Comparison of ENCODE assay signal across 23 cellular contexts in the genomic region with DNA sequence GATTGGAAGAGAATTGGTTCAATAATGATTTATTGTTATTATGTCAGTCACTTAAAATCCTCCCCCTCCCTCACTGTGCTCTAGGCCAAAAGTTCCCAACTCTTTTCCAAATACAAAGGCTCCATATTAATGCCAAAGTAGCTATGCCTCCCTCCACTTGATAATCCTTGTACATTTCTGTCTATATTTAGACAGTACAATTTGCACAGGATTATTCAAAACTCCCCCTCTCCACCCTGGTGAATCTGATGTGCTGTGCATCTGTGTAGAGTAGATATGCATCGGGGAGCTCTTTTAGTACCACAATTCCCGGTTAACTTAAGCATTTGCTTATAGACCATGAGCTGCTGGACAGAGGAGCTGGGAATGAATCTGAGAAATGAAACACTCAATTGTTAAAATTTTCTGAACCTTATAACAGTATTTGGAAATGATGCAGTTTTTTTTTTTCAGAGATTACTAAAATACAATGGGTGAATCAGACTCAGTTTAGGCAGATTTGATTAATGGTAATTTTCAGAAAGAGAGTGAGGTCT. TPM values are rescaled to one million over a fixed set of nuclear protein-coding genes. Genes with fewer than 3 reads are reported as not detected.
DNase-seq lines count a peak whose midpoint lies in the region; ATAC-seq, FAIRE-seq and TF ChIP-seq lines count a peak whose summit lies in the region.
"Had no signal": no experiment of that assay in that cellular context is flagged by ENCODE, and none has a peak within 500 bp of the region (broad histone marks: within the 10 kb centered on the region; RNA-seq: fewer than 3 reads in every experiment).

No MANE protein-coding gene starts in this region.

- ATAC-seq in Right ventricle myocardium inferior (peak; percentile 25), right cardiac atrium (no peak), HG03280 (IDR thresholded peaks at IDR 0.05; ENCODE audit: unreplicated experiment) (no peak)
- no peak for ATAC-seq in naive thymus-derived CD4-positive, alpha-beta T cell
- ATAC-seq: CD8-positive, alpha-beta T cell had no signal

- DNase-seq in Right ventricle myocardium inferior (ENCODE audit: missing footprints) (no peak), right cardiac atrium (no peak), SJSA1 (ENCODE audit: low read depth in 1 of 2, low spot score in 2 of 2) (no peak), keratinocyte (ENCODE audit: low read depth, low spot score) (no peak), dorsolateral prefrontal cortex (no peak)
- no peak for DNase-seq in naive thymus-derived CD4-positive, alpha-beta T cell
- DNase-seq: CD8-positive, alpha-beta T cell; DMS53; NCI-H1092 treated with DMSO at 0.1 percent for 48 hours; NCI-H146; NCI-H2081; NCI-H446 treated with DMSO at 0.1 percent for 48 hours; NCI-H69; SIG-M5 had no signal

- peaks cover 0 to 2% (median 0%) of the 10 kb centered on the region in 11 donors for H3K9me3 Mint-ChIP-seq in naive thymus-derived CD4-positive, alpha-beta T cell
- H3K9me3 Mint-ChIP-seq: CD8-positive, alpha-beta T cell had no signal

- intact Hi-C loops in Right ventricle myocardium inferior (cut with DNase I) (no loop called here), right cardiac atrium (cut with DNase I) (no loop called here), dorsolateral prefrontal cortex (cut with DNase I) (no loop called here)
- intact Hi-C loops in naive thymus-derived CD4-positive, alpha-beta T cell (cut with micrococcal nuclease): no loop called here

- no peaks in the 10 kb centered on the region for H3K4me1 Mint-ChIP-seq in naive thymus-derived CD4-positive, alpha-beta T cell

- CTCF ChIA-PET in naive thymus-derived CD4-positive, alpha-beta T cell (lab: Charles Lee): no interaction called here

- H3K4me2 ChIP-seq in keratinocyte (ENCODE audit: control insufficient read depth, extremely low read depth, insufficient read depth, low read depth, low read length): peak overlapping the region; percentile 66
- H3K4me2 ChIP-seq in skeletal muscle satellite cell (ENCODE audit: low read length): peak overlapping the region; percentile 1
- H3K4me2 ChIP-seq: BLaER1 treated with 17β-estradiol and CSF1 and Interleukin-3, amounts not matched to agents 10 nM and 100 nM had no signal

- H3K36me3 ChIP-seq in SJSA1 (no peaks in the 10 kb centered on the region), keratinocyte (ENCODE audit: control insufficient read depth in 2 of 2, extremely low read depth in 1 of 2, insufficient read depth in 2 of 2, low read length in 2 of 2) (no peaks in the 10 kb centered on the region), skeletal muscle satellite cell (ENCODE audit: insufficient read depth, low read length) (no peaks in the 10 kb centered on the region)
- no peaks in the 10 kb centered on the region for H3K36me3 ChIP-seq in naive thymus-derived CD4-positive, alpha-beta T cell (ENCODE audit: control insufficient read depth in 2 of 3, insufficient read depth in 3 of 3, low read length in 3 of 3)
- H3K36me3 ChIP-seq: BLaER1 treated with 17β-estradiol and CSF1 and Interleukin-3, amounts not matched to agents 10 nM and 100 nM had no signal

- no peaks in the 10 kb centered on the region for H3K9me3 ChIP-seq in right cardiac atrium (ENCODE audit: control insufficient read depth, low read length)
- H3K9me3 ChIP-seq in SJSA1 (replicated peaks): no peaks in the 10 kb centered on the region
- H3K9me3 ChIP-seq in keratinocyte (ENCODE audit: control insufficient read depth, low read depth, low read length): no peaks in the 10 kb centered on the region
- H3K9me3 ChIP-seq in skeletal muscle satellite cell (replicated peaks; ENCODE audit: low read length): no peaks in the 10 kb centered on the region
- no peaks in the 10 kb centered on the region for H3K9me3 ChIP-seq in naive thymus-derived CD4-positive, alpha-beta T cell (ENCODE audit: control insufficient read depth in 2 of 3, low read length in 3 of 3)
- H3K9me3 ChIP-seq: BLaER1 treated with 17β-estradiol and CSF1 and Interleukin-3, amounts not matched to agents 10 nM and 100 nM had no signal

- no peak for FAIRE-seq in keratinocyte (lab: Jason Lieb, UNC)
- FAIRE-seq: A204.1, GM12878, H1, RCC 7860 had no signal

- peaks cover 3% of the 10 kb centered on the region for H3K4me1 ChIP-seq in right cardiac atrium (ENCODE audit: control insufficient read depth, insufficient read depth, low read length)
- peaks cover 30% of the 10 kb centered on the region for H3K4me1 ChIP-seq in SJSA1 (replicated peaks)
- H3K4me1 ChIP-seq in keratinocyte (ENCODE audit: control insufficient read depth, extremely low read depth, insufficient read depth, low read length): peaks cover 20% of the 10 kb centered on the region
- H3K4me1 ChIP-seq in skeletal muscle satellite cell (ENCODE audit: control insufficient read depth, insufficient read depth, low read length): peaks cover 38% of the 10 kb centered on the region
- no peaks in the 10 kb centered on the region for H3K4me1 ChIP-seq in naive thymus-derived CD4-positive, alpha-beta T cell (ENCODE audit: control insufficient read depth in 2 of 2, insufficient read depth in 2 of 2, low read length in 2 of 2)

- H3K27ac ChIP-seq in right cardiac atrium (ENCODE audit: low read length) (no peak overlapping the region), SJSA1 (peak overlapping the region; percentile 56), keratinocyte (ENCODE audit: control insufficient read depth, insufficient read depth, low read length) (no peak overlapping the region), dorsolateral prefrontal cortex (no peak overlapping the region)
- no peak overlapping the region for H3K27ac ChIP-seq in naive thymus-derived CD4-positive, alpha-beta T cell (ENCODE audit: low read depth, low read length)
- H3K27ac ChIP-seq: BLaER1 treated with 17β-estradiol and CSF1 and Interleukin-3, amounts not matched to agents 10 nM and 100 nM had no signal

- TF ChIP-seq CTCF in keratinocyte (optimal IDR thresholded peaks at IDR 0.05 in 1 of 3, IDR thresholded peaks at IDR 0.05 in 1 of 3, conservative IDR thresholded peaks at IDR 0.05 in 1 of 3; ENCODE audit: extremely low read depth in 1 of 3, insufficient read depth in 2 of 3, low read length in 3 of 3) (no peak), dorsolateral prefrontal cortex (IDR thresholded peaks at IDR 0.05 in 54 of 56, conservative IDR thresholded peaks at IDR 0.05 in 2 of 56; ENCODE audit: low read depth in 1 of 56, partially characterized antibody in 56 of 56) (no peak)

- H4K20me1 ChIP-seq in keratinocyte (ENCODE audit: control insufficient read depth, extremely low read depth, insufficient read depth, low read length): no peaks in the 10 kb centered on the region
- H4K20me1 ChIP-seq: BLaER1 treated with 17β-estradiol and CSF1 and Interleukin-3, amounts not matched to agents 10 nM and 100 nM had no signal

- dilution Hi-C loops in keratinocyte (cut with MboI; ENCODE audit: extremely low pct_ligation_motif_present, low sequenced_read_pairs): no loop called here

- WGBS in right cardiac atrium: 53% methylated on average over 2 of the region's 2 CpGs

- no peak overlapping the region for H3K4me3 Mint-ChIP-seq in naive thymus-derived CD4-positive, alpha-beta T cell
- H3K4me3 Mint-ChIP-seq: CD8-positive, alpha-beta T cell had no signal

- H3K4me3 ChIP-seq in right cardiac atrium (ENCODE audit: low read length): no peak overlapping the region
- H3K4me3 ChIP-seq in SJSA1: no peak overlapping the region
- H3K4me3 ChIP-seq in keratinocyte (ENCODE audit: control insufficient read depth in 2 of 3, extremely low read depth in 1 of 3, insufficient read depth in 2 of 3, low read depth in 1 of 3, low read length in 3 of 3): peak overlapping the region in 1 of 3 experiments; percentile 28
- no peak overlapping the region for H3K4me3 ChIP-seq in skeletal muscle satellite cell (ENCODE audit: low read length)
- no peak overlapping the region for H3K4me3 ChIP-seq in dorsolateral prefrontal cortex
- H3K4me3 ChIP-seq in naive thymus-derived CD4-positive, alpha-beta T cell (ENCODE audit: low read length): no peak overlapping the region
- H3K4me3 ChIP-seq: BLaER1 treated with 17β-estradiol and CSF1 and Interleukin-3, amounts not matched to agents 10 nM and 100 nM; GM12878 had no signal

- no peaks in the 10 kb centered on the region for H3K36me3 Mint-ChIP-seq in naive thymus-derived CD4-positive, alpha-beta T cell
- H3K36me3 Mint-ChIP-seq: CD8-positive, alpha-beta T cell had no signal

- no peak overlapping the region for H2AFZ ChIP-seq in keratinocyte (ENCODE audit: control insufficient read depth, low read length)

- H3K79me2 ChIP-seq in keratinocyte (ENCODE audit: control insufficient read depth, insufficient read depth, low read length): no peaks in the 10 kb centered on the region

- POLR2A ChIA-PET in naive thymus-derived CD4-positive, alpha-beta T cell (lab: Charles Lee): no interaction called here

- H3K27me3 ChIP-seq in right cardiac atrium (ENCODE audit: control insufficient read depth, insufficient read depth): no peaks in the 10 kb centered on the region
- H3K27me3 ChIP-seq in SJSA1 (replicated peaks): no peaks in the 10 kb centered on the region
- H3K27me3 ChIP-seq in keratinocyte (ENCODE audit: control insufficient read depth, extremely low read depth, insufficient read depth, low read length): no peaks in the 10 kb centered on the region
- no peaks in the 10 kb centered on the region for H3K27me3 ChIP-seq in skeletal muscle satellite cell (ENCODE audit: control insufficient read depth, insufficient read depth, low read length)
- H3K27me3 ChIP-seq in dorsolateral prefrontal cortex: peaks cover 0 to 12% (median 0%) of the 10 kb centered on the region in 45 donors
- H3K27me3 ChIP-seq in naive thymus-derived CD4-positive, alpha-beta T cell (ENCODE audit: control insufficient read depth in 2 of 2, insufficient read depth in 2 of 2, low read length in 2 of 2): no peaks in the 10 kb centered on the region
- H3K27me3 ChIP-seq: BLaER1 treated with 17β-estradiol and CSF1 and Interleukin-3, amounts not matched to agents 10 nM and 100 nM had no signal

- H3K9me1 ChIP-seq in keratinocyte (ENCODE audit: control insufficient read depth, extremely low read depth, insufficient read depth, low read length): no peaks in the 10 kb centered on the region

- H3K27me3 Mint-ChIP-seq in naive thymus-derived CD4-positive, alpha-beta T cell: peaks cover 0 to 13% (median 0%) of the 10 kb centered on the region in 5 donors

- H3K9ac ChIP-seq in keratinocyte (ENCODE audit: control insufficient read depth, extremely low read depth, insufficient read depth, low read length) (no peak overlapping the region), skeletal muscle satellite cell (ENCODE audit: low read depth, low read length) (no peak overlapping the region)
- H3K9ac ChIP-seq: BLaER1 treated with 17β-estradiol and CSF1 and Interleukin-3, amounts not matched to agents 10 nM and 100 nM had no signal

- H3K27ac Mint-ChIP-seq in naive thymus-derived CD4-positive, alpha-beta T cell: no peak overlapping the region
- H3K27ac Mint-ChIP-seq: CD8-positive, alpha-beta T cell had no signal

RNA-seq across cellular contexts. Expression of gene GLRA1, which starts 27.6 kb away (rescaled TPM):
- total RNA-seq in Right ventricle myocardium inferior (not detected), right cardiac atrium (not detected), dorsolateral prefrontal cortex (1 to 10 TPM in 93 of 120 experiments, under 1 TPM in 24, not detected in 3; 0.38 to 5.0 (median 1.6) TPM)
- polyA plus RNA-seq in right cardiac atrium (not detected), keratinocyte (not detected in 3 replicates)
- total RNA-seq in SJSA1 (2014; rRNA removed; shearing (Covaris generic)): not detected in 2 replicates
- polyA plus RNA-seq in keratinocyte (2011; ENCODE audit: low read depth): not detected
- not detected in 2 replicates for polyA plus RNA-seq in keratinocyte (2011; cell fraction: cytosol; rRNA removed)
- not detected in 2 replicates for polyA plus RNA-seq in keratinocyte (2011; cell fraction: nucleus; rRNA removed)
- 0.08 TPM in 1 of 2 replicates, not detected in the other for polyA plus RNA-seq in keratinocyte (2012; ENCODE audit: low replicate concordance)
- polyA minus RNA-seq in keratinocyte: not detected in 3 replicates
- not detected for polyA minus RNA-seq in keratinocyte (2011; cell fraction: cytosol; rRNA and poly(A)+ RNA removed)
- not detected in 2 replicates for polyA minus RNA-seq in keratinocyte (2011; cell fraction: nucleus; rRNA and poly(A)+ RNA removed)
- total RNA-seq in skeletal muscle satellite cell (2012; rRNA removed): not detected in 2 replicates
- total RNA-seq in naive thymus-derived CD4-positive, alpha-beta T cell: not detected
- not detected for polyA plus RNA-seq in naive thymus-derived CD4-positive, alpha-beta T cell
- total RNA-seq: CD8-positive, alpha-beta T cell; GM12878; H1; LHCN-M2; OCI-LY7 had no signal
- polyA plus RNA-seq: GM12878, H1 had no signal
